Comparison of ENCODE assay signal across 14 cellular contexts in the genomic region with DNA sequence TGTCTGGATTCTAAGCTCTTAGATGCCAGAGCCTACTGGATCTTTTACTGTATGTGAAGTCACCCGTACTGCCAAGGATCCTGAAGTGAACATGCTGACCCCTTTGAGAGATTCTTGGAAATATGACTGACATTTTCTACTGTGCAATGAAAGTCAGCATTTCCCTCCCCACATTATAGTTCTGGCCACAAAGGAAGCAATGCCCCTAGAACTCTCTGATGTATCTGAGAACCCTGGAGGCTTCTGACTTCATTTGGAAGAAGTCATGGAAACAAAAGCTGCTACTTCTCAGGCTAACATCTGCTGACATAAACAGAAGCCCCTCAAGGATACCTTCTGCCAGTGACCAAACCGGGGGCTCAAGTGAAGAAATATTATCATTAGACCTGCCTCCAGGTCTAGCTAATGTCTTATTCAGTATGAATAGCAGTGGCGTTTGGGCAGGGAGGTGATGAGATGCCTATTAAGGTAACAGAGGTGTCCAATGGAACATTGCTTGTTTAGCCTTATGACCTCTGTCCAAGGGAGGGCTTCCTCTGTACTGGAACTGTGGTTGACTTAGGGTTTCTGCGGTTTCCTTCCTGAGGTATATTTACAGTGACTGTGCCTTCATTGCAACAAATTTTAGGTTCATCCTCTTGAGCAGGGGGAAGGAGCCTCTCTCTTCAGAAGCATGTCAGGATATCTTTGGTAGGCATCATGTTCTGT.
DNase-seq lines count a peak whose midpoint lies in the region; ATAC-seq and TF ChIP-seq lines count a peak whose summit lies in the region.
"Had no signal": no experiment of that assay in that cellular context is flagged by ENCODE, and none has a peak within 500 bp of the region (broad histone marks: within the 10 kb centered on the region; RNA-seq: fewer than 3 reads in every experiment).

No MANE protein-coding gene starts in this region.

- peaks cover 95% of the 10 kb centered on the region for H3K4me1 ChIP-seq in body of pancreas

- peak overlapping the region; percentile 1 to 72 (median 50) for H3K27ac ChIP-seq in body of pancreas

- ATAC-seq in GM19351 (IDR thresholded peaks at IDR 0.05; ENCODE audit: unreplicated experiment) (peak; percentile 33), body of pancreas (no peak), GM21526 (IDR thresholded peaks at IDR 0.05; ENCODE audit: low FRiP score, unreplicated experiment) (no peak), HG02938 (IDR thresholded peaks at IDR 0.05; ENCODE audit: unreplicated experiment) (no peak)

- H3K27ac Mint-ChIP-seq in nephron progenitor cell, result peak overlapping the region; percentile 83
- H3K27ac Mint-ChIP-seq: activated CD4-positive, alpha-beta T cell treated with anti-CD3 and anti-CD28 coated beads, Interleukin-2, amount 10 ng/mL, durations not matched to agents 7 days and 5 days; B cell had no signal

- intact Hi-C loops in body of pancreas (cut with DNase I), result no loop called here

- peaks cover 54% of the 10 kb centered on the region for H3K36me3 Mint-ChIP-seq in nephron progenitor cell (ENCODE audit: low read depth)

- no peak for TF ChIP-seq POLR2A in body of pancreas (IDR thresholded peaks at IDR 0.05)

- 57 to 71% methylated on average over 4 of the region's 4 CpGs for WGBS in body of pancreas, 2 donors

- no peaks in the 10 kb centered on the region for H3K9me3 Mint-ChIP-seq in nephron progenitor cell
- H3K9me3 Mint-ChIP-seq: activated CD4-positive, alpha-beta T cell treated with anti-CD3 and anti-CD28 coated beads, Interleukin-2, amount 10 ng/mL, durations not matched to agents 7 days and 5 days had no signal

- no peaks in the 10 kb centered on the region for H3K36me3 ChIP-seq in body of pancreas (replicated peaks in 1 of 2; ENCODE audit: insufficient read depth in 1 of 2, low read depth in 2 of 2)

- peaks cover 65% of the 10 kb centered on the region for H3K4me1 Mint-ChIP-seq in nephron progenitor cell

- H3K9me3 ChIP-seq in body of pancreas, result no peaks in the 10 kb centered on the region

- no peaks in the 10 kb centered on the region for H3K27me3 ChIP-seq in body of pancreas

- DNase-seq in NOMO-1 (lab: John Stamatoyannopoulos, UW; ENCODE audit: unreplicated experiment in 2 of 2) (peak; percentile 38 to 62), body of pancreas (no peak), nephron progenitor cell (no peak), HK-2 (ENCODE audit: unreplicated experiment) (no peak)
- no peak for DNase-seq in stimulated activated CD4-positive, alpha-beta T cell treated with anti-CD3 and anti-CD28 coated beads, Interleukin-2, amount 100 ng/mL, for 48 hours
- DNase-seq: activated CD4-positive, alpha-beta T cell treated with anti-CD3 and anti-CD28 coated beads, Interleukin-2, amount 10 ng/mL, durations not matched to agents 7 days and 5 days; activated effector memory CD4-positive, alpha-beta T cell treated with Interleukin-2 at 50 U/mL for 16 hours; midbrain; NCI-H2029; retina had no signal

- H3K4me3 ChIP-seq in body of pancreas, result no peak overlapping the region

- no peaks in the 10 kb centered on the region for H3K27me3 Mint-ChIP-seq in nephron progenitor cell (ENCODE audit: low read depth, poor library complexity)
- H3K27me3 Mint-ChIP-seq: activated CD4-positive, alpha-beta T cell treated with anti-CD3 and anti-CD28 coated beads, Interleukin-2, amount 10 ng/mL, durations not matched to agents 7 days and 5 days had no signal

- TF ChIP-seq CTCF in body of pancreas (IDR thresholded peaks at IDR 0.05) (no peak), nephron progenitor cell (IDR thresholded peaks at IDR 0.05) (no peak)

- no peak overlapping the region for H3K4me3 Mint-ChIP-seq in nephron progenitor cell
- H3K4me3 Mint-ChIP-seq: activated CD4-positive, alpha-beta T cell treated with anti-CD3 and anti-CD28 coated beads, Interleukin-2, amount 10 ng/mL, durations not matched to agents 7 days and 5 days; B cell had no signal

Comparison
In these comparisons a context has a peak if more than half of its experiments do, and no peak if none do; other contexts are left out.
1. DNase-seq: peak in NOMO-1 (2 of 2); none in body of pancreas (0 of 4), nephron progenitor cell (single experiment), HK-2 (single experiment) and stimulated activated CD4-positive, alpha-beta T cell treated with anti-CD3 and anti-CD28 coated beads, Interleukin-2, amount 100 ng/mL, for 48 hours (0 of 2).